In genomic region chr2:229083606-229084349, GRCh38 we compare ENCODE assay signal across 20 cellular contexts.
DNase-seq lines count a peak whose midpoint lies in the region; ATAC-seq, FAIRE-seq and TF ChIP-seq lines count a peak whose summit lies in the region.
"Had no signal": no experiment of that assay in that cellular context is flagged by ENCODE, and none has a peak within 500 bp of the region (broad histone marks: within the 10 kb centered on the region; RNA-seq: fewer than 3 reads in every experiment).

No MANE protein-coding gene starts in this region.

- CTCF ChIA-PET in HepG2 (lab: Yijun Ruan, JAX; ENCODE audit: low intra/inter-chr PET ratio, low total read pairs): no interaction called here
- CTCF ChIA-PET in activated CD4-positive, alpha-beta memory T cell treated with anti-CD3 and anti-CD28 coated beads, Interleukin-2, amount 10 ng/mL, durations not matched to agents 7 days and 5 days (lab: Charles Lee): no interaction called here

- in situ Hi-C loops in HepG2 (cut with HindIII; ENCODE audit: extremely low pct_ligation_motif_present, low pct_unique_long_range_greater_than_20kb): no loop called here

- no peaks in the 10 kb centered on the region for H4K20me1 ChIP-seq in HepG2 (ENCODE audit: insufficient read depth, low read length)

- no peak for TF ChIP-seq CTCF in liver (IDR thresholded peaks at IDR 0.05; ENCODE audit: low read depth, low read length, missing input control)
- TF ChIP-seq CTCF in HepG2 (CRISPR knock-in tag; IDR thresholded peaks at IDR 0.05): no peak
- TF ChIP-seq CTCF in left lung (IDR thresholded peaks at IDR 0.05): no peak

- no peaks in the 10 kb centered on the region for H3K4me1 Mint-ChIP-seq in activated CD4-positive, alpha-beta memory T cell treated with anti-CD3 and anti-CD28 coated beads, Interleukin-2, amount 10 ng/mL, durations not matched to agents 7 days and 5 days
- H3K4me1 Mint-ChIP-seq: activated naive CD8-positive, alpha-beta T cell treated with anti-CD3 and anti-CD28 coated beads, Interleukin-2, amount 10 ng/mL, durations not matched to agents 7 days and 5 days; stimulated activated memory B cell treated with anti-CD40 and anti-IgM and Interleukin-4, amounts not matched to agents 10 μg/mL and 1 μg/mL and 100 μg/mL, for 72 hours had no signal

- no TSS peak for BruUV-seq in HepG2 (replicated peaks; lab: Mats Ljungman, UMichigan)

- WGBS in liver: 53% methylated on average over 5 of the region's 5 CpGs
- WGBS in HepG2 (ENCODE audit: low lambda C conversion rate): 33% methylated on average over 5 of the region's 5 CpGs

- POLR2A ChIA-PET in HepG2 (lab: Yijun Ruan, JAX): no interaction called here
- POLR2A ChIA-PET in activated CD4-positive, alpha-beta memory T cell treated with anti-CD3 and anti-CD28 coated beads, Interleukin-2, amount 10 ng/mL, durations not matched to agents 7 days and 5 days (lab: Charles Lee): no interaction called here

- H3K4me1 ChIP-seq in liver (ENCODE audit: control insufficient read depth in 4 of 4, insufficient read depth in 4 of 4, low read length in 3 of 4) (peaks cover 0 to 2% (median 0%) of the 10 kb centered on the region in 4 donors), HepG2 (ENCODE audit: insufficient read depth, low read length) (no peaks in the 10 kb centered on the region), left lung (no peaks in the 10 kb centered on the region)
- H3K4me1 ChIP-seq: spleen had no signal

- H3K27ac Mint-ChIP-seq in activated CD4-positive, alpha-beta memory T cell treated with anti-CD3 and anti-CD28 coated beads, Interleukin-2, amount 10 ng/mL, durations not matched to agents 7 days and 5 days: no peak overlapping the region
- H3K27ac Mint-ChIP-seq: activated naive CD8-positive, alpha-beta T cell treated with anti-CD3 and anti-CD28 coated beads, Interleukin-2, amount 10 ng/mL, durations not matched to agents 7 days and 5 days; stimulated activated memory B cell treated with anti-CD40 and anti-IgM and Interleukin-4, amounts not matched to agents 10 μg/mL and 1 μg/mL and 100 μg/mL, for 72 hours had no signal

- no peaks in the 10 kb centered on the region for H3K27me3 Mint-ChIP-seq in activated CD4-positive, alpha-beta memory T cell treated with anti-CD3 and anti-CD28 coated beads, Interleukin-2, amount 10 ng/mL, durations not matched to agents 7 days and 5 days
- H3K27me3 Mint-ChIP-seq: activated naive CD8-positive, alpha-beta T cell treated with anti-CD3 and anti-CD28 coated beads, Interleukin-2, amount 10 ng/mL, durations not matched to agents 7 days and 5 days; stimulated activated memory B cell treated with anti-CD40 and anti-IgM and Interleukin-4, amounts not matched to agents 10 μg/mL and 1 μg/mL and 100 μg/mL, for 72 hours had no signal

- H3K9me3 ChIP-seq in liver (ENCODE audit: control insufficient read depth in 4 of 4, low read length in 3 of 4) (no peaks in the 10 kb centered on the region), HepG2 (ENCODE audit: low read length) (peaks cover 96% of the 10 kb centered on the region), left lung (peaks cover 0 to 7% of the 10 kb centered on the region in 2 donors)
- H3K9me3 ChIP-seq: tibial nerve had no signal

- no peaks in the 10 kb centered on the region for H3K79me2 ChIP-seq in HepG2 (ENCODE audit: insufficient read depth, low read length)
- H3K79me2 ChIP-seq: hepatocyte had no signal

- no peak overlapping the region for H2AFZ ChIP-seq in HepG2 (ENCODE audit: low read length)
- H2AFZ ChIP-seq: hepatocyte had no signal

- TF ChIP-seq EP300 in HepG2 (IDR thresholded peaks at IDR 0.05; ENCODE audit: low read depth in 2 of 2, low read length in 2 of 2) (no peak), HepG2 (CRISPR knock-in tag; IDR thresholded peaks at IDR 0.05; ENCODE audit: borderline replicate concordance) (no peak)

- TF ChIP-seq POLR2A in HepG2 (IDR thresholded peaks at IDR 0.05; ENCODE audit: insufficient read depth in 1 of 2, low read depth in 2 of 2, low read length in 2 of 2): no peak

- ATAC-seq in HepG2 (no peak), left lung (peak; percentile 60), HG03457 (IDR thresholded peaks at IDR 0.05; ENCODE audit: unreplicated experiment) (no peak)
- ATAC-seq: Panc1; stimulated activated memory B cell treated with anti-CD40 and anti-IgM and Interleukin-4, amounts not matched to agents 10 μg/mL and 1 μg/mL and 100 μg/mL, for 72 hours had no signal

- no peak overlapping the region for H3K4me3 Mint-ChIP-seq in activated CD4-positive, alpha-beta memory T cell treated with anti-CD3 and anti-CD28 coated beads, Interleukin-2, amount 10 ng/mL, durations not matched to agents 7 days and 5 days
- H3K4me3 Mint-ChIP-seq: activated naive CD8-positive, alpha-beta T cell treated with anti-CD3 and anti-CD28 coated beads, Interleukin-2, amount 10 ng/mL, durations not matched to agents 7 days and 5 days; stimulated activated memory B cell treated with anti-CD40 and anti-IgM and Interleukin-4, amounts not matched to agents 10 μg/mL and 1 μg/mL and 100 μg/mL, for 72 hours had no signal

- H3K27me3 ChIP-seq in liver (ENCODE audit: control insufficient read depth in 4 of 4, insufficient read depth in 4 of 4, low read length in 3 of 4): no peaks in the 10 kb centered on the region
- no peaks in the 10 kb centered on the region for H3K27me3 ChIP-seq in HepG2 (ENCODE audit: control insufficient read depth in 1 of 2, insufficient read depth in 2 of 2, low read length in 2 of 2)
- no peaks in the 10 kb centered on the region for H3K27me3 ChIP-seq in left lung
- H3K27me3 ChIP-seq: hepatocyte, spleen, tibial nerve had no signal

- H3K36me3 Mint-ChIP-seq in activated CD4-positive, alpha-beta memory T cell treated with anti-CD3 and anti-CD28 coated beads, Interleukin-2, amount 10 ng/mL, durations not matched to agents 7 days and 5 days (ENCODE audit: low read depth): no peaks in the 10 kb centered on the region
- H3K36me3 Mint-ChIP-seq: activated naive CD8-positive, alpha-beta T cell treated with anti-CD3 and anti-CD28 coated beads, Interleukin-2, amount 10 ng/mL, durations not matched to agents 7 days and 5 days; stimulated activated memory B cell treated with anti-CD40 and anti-IgM and Interleukin-4, amounts not matched to agents 10 μg/mL and 1 μg/mL and 100 μg/mL, for 72 hours had no signal

- H3K36me3 ChIP-seq in liver (ENCODE audit: control insufficient read depth in 4 of 4, insufficient read depth in 3 of 4, low read depth in 1 of 4, low read length in 3 of 4) (peaks cover 0 to 4% (median 0%) of the 10 kb centered on the region in 4 donors), HepG2 (replicated peaks in 1 of 2; ENCODE audit: control insufficient read depth in 1 of 2, insufficient read depth in 2 of 2, low read length in 2 of 2) (no peaks in the 10 kb centered on the region), left lung (no peaks in the 10 kb centered on the region)
- H3K36me3 ChIP-seq: spleen, tibial nerve had no signal

- no peak for FAIRE-seq in HepG2 (lab: Jason Lieb, UNC)
- FAIRE-seq: A204.1, GM18507 had no signal

- peaks cover 3% of the 10 kb centered on the region for H3K9me3 Mint-ChIP-seq in activated CD4-positive, alpha-beta memory T cell treated with anti-CD3 and anti-CD28 coated beads, Interleukin-2, amount 10 ng/mL, durations not matched to agents 7 days and 5 days
- H3K9me3 Mint-ChIP-seq: stimulated activated memory B cell treated with anti-CD40 and anti-IgM and Interleukin-4, amounts not matched to agents 10 μg/mL and 1 μg/mL and 100 μg/mL, for 72 hours had no signal

- no peak overlapping the region for H3K4me2 ChIP-seq in HepG2 (ENCODE audit: low read depth, low read length)
- H3K4me2 ChIP-seq: hepatocyte had no signal

- intact Hi-C loops in HepG2 (cut with micrococcal nuclease; ENCODE audit: unreplicated experiment) (no loop called here), left lung (cut with DNase I) (no loop called here)

- H3K9ac ChIP-seq in liver (ENCODE audit: low read depth in 1 of 2, low read length in 2 of 2) (no peak overlapping the region), HepG2 (ENCODE audit: insufficient read depth, low read depth, low read length) (no peak overlapping the region)

- TF ChIP-seq RAD21 in liver (IDR thresholded peaks at IDR 0.05) (peak in 1 of 2 donors; percentile 6), HepG2 (CRISPR knock-in tag; IDR thresholded peaks at IDR 0.05) (no peak)

- H3K4me3 ChIP-seq in liver (ENCODE audit: low read depth in 1 of 3, low read length in 3 of 3): no peak overlapping the region
- no peak overlapping the region for H3K4me3 ChIP-seq in HepG2 (replicated peaks in 1 of 3; ENCODE audit: insufficient read depth in 1 of 3, low read depth in 2 of 3, low read length in 3 of 3)
- H3K4me3 ChIP-seq in left lung: no peak overlapping the region
- H3K4me3 ChIP-seq: hepatocyte, spleen, tibial nerve had no signal

- no peak for DNase-seq in HepG2 (ENCODE audit: low spot score)
- peak; percentile 87 for DNase-seq in NCI-H748 (lab: John Stamatoyannopoulos, UW; ENCODE audit: unreplicated experiment)
- peak in 1 of 2 donors; percentile 40 for DNase-seq in left lung
- no peak for DNase-seq in activated CD4-positive, alpha-beta memory T cell treated with anti-CD3 and anti-CD28 coated beads, Interleukin-2, amount 10 ng/mL, durations not matched to agents 7 days and 5 days
- no peak for DNase-seq in HT-29 (ENCODE audit: low spot score)
- no peak for DNase-seq in GM19238 (ENCODE audit: insufficient read length, low spot score)
- DNase-seq: activated CD4-positive, alpha-beta T cell treated with anti-CD3 and anti-CD28 coated beads, Interleukin-2, amount 50 U/mL, for 4 hours; activated naive CD8-positive, alpha-beta T cell treated with anti-CD3 and anti-CD28 coated beads, Interleukin-2, amount 10 ng/mL, durations not matched to agents 7 days and 5 days; NCI-H69; posterior cingulate gyrus; spleen had no signal

- H3K27ac ChIP-seq in liver (ENCODE audit: low read depth in 1 of 2, low read length in 2 of 2) (no peak overlapping the region), HepG2 (ENCODE audit: extremely low read length, insufficient read depth, low read length) (no peak overlapping the region), left lung (peak overlapping the region in 1 of 2 donors; percentile 2)
- H3K27ac ChIP-seq: C4-2B, hepatocyte, spleen, tibial nerve had no signal

TF ChIP-seq in liver, 16 proteins besides CTCF, POLR2A, EP300 and RAD21 (continues in another document):
- peak in 1 of 2 donors; percentile 38 for TF ChIP-seq RXRA (IDR thresholded peaks at IDR 0.05)
- TF ChIP-seq MAX (IDR thresholded peaks at IDR 0.05): peak; percentile 19
- TF ChIP-seq HNF4A (conservative IDR thresholded peaks at IDR 0.05): peak in 1 of 2 donors; percentile 34

TF ChIP-seq in HepG2, 621 proteins besides CTCF, POLR2A, EP300 and RAD21 (continues in another document):
- TF ChIP-seq ZNF7 (CRISPR knock-in tag; IDR thresholded peaks at IDR 0.05) (no peak), SETDB1 (CRISPR knock-in tag; IDR thresholded peaks at IDR 0.05; ENCODE audit: borderline replicate concordance) (no peak), ISX (CRISPR knock-in tag; conservative IDR thresholded peaks at IDR 0.05) (no peak), ZSCAN20 (CRISPR knock-in tag; IDR thresholded peaks at IDR 0.05; ENCODE audit: borderline replicate concordance) (no peak)
